Comparison of ENCODE assay signal across 10 cellular contexts in genomic region chr17:57518587-57519118, GRCh38.
DNase-seq lines count a peak whose midpoint lies in the region; FAIRE-seq and TF ChIP-seq lines count a peak whose summit lies in the region.
"Had no signal": no experiment of that assay in that cellular context is flagged by ENCODE, and none has a peak within 500 bp of the region (broad histone marks: within the 10 kb centered on the region; RNA-seq: fewer than 3 reads in every experiment).

No MANE protein-coding gene starts in this region.

- peak overlapping the region; percentile 54 for H3K27ac Mint-ChIP-seq in neural crest cell (ENCODE audit: unreplicated experiment)
- H3K27ac Mint-ChIP-seq in activated CD4-positive, alpha-beta memory T cell treated with anti-CD3 and anti-CD28 coated beads for 36 hours: no peak overlapping the region
- H3K27ac Mint-ChIP-seq: activated CD4-positive, alpha-beta T cell treated with anti-CD3 and anti-CD28 coated beads, Interleukin-2, amount 10 ng/mL, durations not matched to agents 7 days and 5 days had no signal

- peaks cover 5% of the 10 kb centered on the region for H3K36me3 Mint-ChIP-seq in neural crest cell (ENCODE audit: low read depth)
- no peaks in the 10 kb centered on the region for H3K36me3 Mint-ChIP-seq in activated CD4-positive, alpha-beta memory T cell treated with anti-CD3 and anti-CD28 coated beads for 36 hours

- no peak for FAIRE-seq in D721Med (lab: Jason Lieb, UNC)

- H3K4me3 Mint-ChIP-seq in neural crest cell: peak overlapping the region; percentile 58
- H3K4me3 Mint-ChIP-seq in activated CD4-positive, alpha-beta memory T cell treated with anti-CD3 and anti-CD28 coated beads for 36 hours: no peak overlapping the region
- H3K4me3 Mint-ChIP-seq: activated CD4-positive, alpha-beta T cell treated with anti-CD3 and anti-CD28 coated beads, Interleukin-2, amount 10 ng/mL, durations not matched to agents 7 days and 5 days had no signal

- intact Hi-C loops in activated CD4-positive, alpha-beta memory T cell treated with anti-CD3 and anti-CD28 coated beads for 36 hours (cut with micrococcal nuclease): no loop called here

- DNase-seq in ELF-1 (ENCODE audit: low read depth, low spot score): peak; percentile 77
- DNase-seq in NCI-H2171 (lab: John Stamatoyannopoulos, UW): peak; percentile 98
- DNase-seq in neural crest cell (ENCODE audit: low read depth, low spot score): no peak
- no peak for DNase-seq in activated CD4-positive, alpha-beta memory T cell treated with anti-CD3 and anti-CD28 coated beads for 36 hours
- no peak for DNase-seq in D721Med (ENCODE audit: insufficient read length, low spot score)
- no peak for DNase-seq in globus pallidus (ENCODE audit: low spot score)
- DNase-seq in H4 (ENCODE audit: low spot score): no peak
- DNase-seq: activated CD4-positive, alpha-beta T cell treated with anti-CD3 and anti-CD28 coated beads, Interleukin-2, amount 10 ng/mL, durations not matched to agents 7 days and 5 days; NCI-H526 treated with DMSO at 0.1 percent for 48 hours had no signal

- CTCF ChIA-PET in activated CD4-positive, alpha-beta memory T cell treated with anti-CD3 and anti-CD28 coated beads for 36 hours (lab: Charles Lee): interaction anchor here (1.9 kb wide), 1 partner anchor 275 kb away, joined by 7 read pairs; no protein-coding TSS in a partner anchor

- POLR2A ChIA-PET in activated CD4-positive, alpha-beta memory T cell treated with anti-CD3 and anti-CD28 coated beads for 36 hours (lab: Charles Lee): no interaction called here

- no peaks in the 10 kb centered on the region for H3K9me3 Mint-ChIP-seq in neural crest cell
- no peaks in the 10 kb centered on the region for H3K9me3 Mint-ChIP-seq in activated CD4-positive, alpha-beta memory T cell treated with anti-CD3 and anti-CD28 coated beads for 36 hours
- H3K9me3 Mint-ChIP-seq: activated CD4-positive, alpha-beta T cell treated with anti-CD3 and anti-CD28 coated beads, Interleukin-2, amount 10 ng/mL, durations not matched to agents 7 days and 5 days had no signal

- TF ChIP-seq CTCF in neural crest cell (conservative IDR thresholded peaks at IDR 0.05): no peak
- TF ChIP-seq CTCF in D721Med (IDR thresholded peaks at IDR 0.05; ENCODE audit: insufficient read depth, missing control alignments): no peak

- H3K27me3 Mint-ChIP-seq in neural crest cell (ENCODE audit: low read depth): no peaks in the 10 kb centered on the region
- H3K27me3 Mint-ChIP-seq in activated CD4-positive, alpha-beta memory T cell treated with anti-CD3 and anti-CD28 coated beads for 36 hours: no peaks in the 10 kb centered on the region
- H3K27me3 Mint-ChIP-seq: activated CD4-positive, alpha-beta T cell treated with anti-CD3 and anti-CD28 coated beads, Interleukin-2, amount 10 ng/mL, durations not matched to agents 7 days and 5 days had no signal

- H3K27ac ChIP-seq in cingulate gyrus (ENCODE audit: low read depth, low read length): peak overlapping the region; percentile 61

- H3K4me1 Mint-ChIP-seq in neural crest cell: peaks cover 76% of the 10 kb centered on the region
- peaks cover 20% of the 10 kb centered on the region for H3K4me1 Mint-ChIP-seq in activated CD4-positive, alpha-beta memory T cell treated with anti-CD3 and anti-CD28 coated beads for 36 hours (ENCODE audit: low read depth)

Comparison
In these comparisons a context has a peak if more than half of its experiments do, and no peak if none do; other contexts are left out.
1. DNase-seq: peak in ELF-1 (single experiment) and NCI-H2171 (single experiment); none in neural crest cell (single experiment), activated CD4-positive, alpha-beta memory T cell treated with anti-CD3 and anti-CD28 coated beads for 36 hours (single experiment), D721Med (single experiment), globus pallidus (single experiment) and H4 (single experiment).